17 cellular contexts compared by ENCODE assay signal in genomic region chr5:103668281-103668680, GRCh38.
"Had no signal": no experiment of that assay in that cellular context is flagged by ENCODE, and none has a peak within 500 bp of the region (broad histone marks: within the 10 kb centered on the region; RNA-seq: fewer than 3 reads in every experiment).

No MANE protein-coding gene starts in this region.

- H3K9me3 ChIP-seq: neutrophil, thoracic aorta, transverse colon had no signal

- ATAC-seq: effector memory CD8-positive, alpha-beta T cell; heart left ventricle; left colon; naive thymus-derived CD4-positive, alpha-beta T cell had no signal

- H3K27ac ChIP-seq: heart left ventricle, neutrophil, right atrium auricular region, stomach, thoracic aorta, transverse colon had no signal

- DNase-seq: effector memory CD8-positive, alpha-beta T cell; erythroblast; foreskin melanocyte; heart left ventricle; hippocampal formation; left colon; mammary epithelial cell; naive thymus-derived CD4-positive, alpha-beta T cell; small intestine; stimulated activated CD4-positive, alpha-beta T cell treated with anti-CD3 and anti-CD28 coated beads, Interleukin-12 subunit alpha, Interleukin-12 subunit beta, amount 100 ng/mL, for 4 hours; stimulated activated naive CD4-positive, alpha-beta T cell; stomach; substantia nigra; transverse colon had no signal

- FAIRE-seq: small intestine had no signal

- H3K4me1 ChIP-seq: heart left ventricle, right atrium auricular region, stomach, transverse colon had no signal

- H3K4me3 ChIP-seq: heart left ventricle, right atrium auricular region, stomach, thoracic aorta, transverse colon had no signal

- H3K27me3 ChIP-seq: heart left ventricle, neutrophil, right atrium auricular region, stomach, transverse colon had no signal

- H3K36me3 ChIP-seq: heart left ventricle, neutrophil, right atrium auricular region, stomach, thoracic aorta, transverse colon had no signal
